ENCODE assay signal across 12 cellular contexts in the genomic region with DNA sequence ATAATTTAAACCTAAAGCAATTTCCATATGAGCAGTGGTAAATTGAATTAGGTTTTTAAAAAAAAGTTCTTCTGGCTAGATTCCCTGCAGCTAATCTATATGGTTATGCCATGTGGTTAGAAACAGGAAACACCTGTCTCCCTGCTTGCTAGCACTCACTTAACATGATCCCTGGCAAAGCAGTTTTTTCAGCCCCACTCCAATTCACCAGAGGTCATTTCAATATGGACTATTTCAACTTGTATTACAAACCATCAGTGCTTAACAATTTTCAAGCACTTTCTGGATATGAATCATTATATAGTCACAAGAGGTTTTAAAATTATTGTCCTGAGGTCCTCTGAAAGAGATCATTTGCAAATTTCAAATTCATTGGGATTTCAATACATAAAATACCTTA.
DNase-seq lines count a peak whose midpoint lies in the region; ATAC-seq lines count a peak whose summit lies in the region.
"Had no signal": no experiment of that assay in that cellular context is flagged by ENCODE, and none has a peak within 500 bp of the region (broad histone marks: within the 10 kb centered on the region; RNA-seq: fewer than 3 reads in every experiment).

No MANE protein-coding gene starts in this region.

- no peak overlapping the region for H3K4me2 ChIP-seq in mesenchymal stem cell (ENCODE audit: low read length, poor library complexity, severe bottlenecking)

- DNase-seq in CMK (ENCODE audit: low read depth) (peak; percentile 25), NOMO-1 (lab: John Stamatoyannopoulos, UW; ENCODE audit: unreplicated experiment in 2 of 2) (peak; percentile 55 to 82), mesenchymal stem cell (no peak)
- no peak for DNase-seq in activated T-cell treated with anti-CD3 and anti-CD28 coated beads, Interleukin-2, amount 50 U/mL, for 48 hours
- DNase-seq in activated CD4-positive, alpha-beta T cell treated with anti-CD3 and anti-CD28 coated beads, Interleukin-2, amount 50 U/mL, for 1 hour: no peak
- DNase-seq: activated naive CD4-positive, alpha-beta T cell treated with Interleukin-2 at 50 U/mL for 16 hours; CD4-positive, alpha-beta T cell; H9 had no signal

- no peak overlapping the region for H2BK15ac ChIP-seq in mesenchymal stem cell (ENCODE audit: low read depth, poor library complexity, severe bottlenecking)

- no peak overlapping the region for H3K4ac ChIP-seq in mesenchymal stem cell (ENCODE audit: low read depth in 1 of 2, low read length in 2 of 2)

- ATAC-seq in GM19455 (IDR thresholded peaks at IDR 0.05; ENCODE audit: unreplicated experiment) (peak; percentile 53), HG03571 (IDR thresholded peaks at IDR 0.05; ENCODE audit: unreplicated experiment) (peak; percentile 46), HG02970 (IDR thresholded peaks at IDR 0.05; ENCODE audit: low FRiP score, unreplicated experiment) (no peak)

- H3K14ac ChIP-seq in mesenchymal stem cell (ENCODE audit: low read length in 2 of 2): no peak overlapping the region

- H3K36me3 ChIP-seq in mesenchymal stem cell (ENCODE audit: control insufficient read depth in 1 of 2, insufficient read depth in 2 of 2, low read depth in 1 of 2, low read length in 2 of 2): no peaks in the 10 kb centered on the region
- H3K36me3 ChIP-seq: SJSA1 had no signal

- no peaks in the 10 kb centered on the region for H3K9me3 ChIP-seq in mesenchymal stem cell (ENCODE audit: control insufficient read depth, low read length)
- H3K9me3 ChIP-seq: SJSA1 had no signal

- no peak overlapping the region for H2BK5ac ChIP-seq in mesenchymal stem cell (ENCODE audit: low read depth, low read length, poor library complexity, severe bottlenecking)

- H3K27me3 ChIP-seq in mesenchymal stem cell (ENCODE audit: control insufficient read depth in 1 of 2, insufficient read depth in 1 of 2, low read length in 2 of 2): no peaks in the 10 kb centered on the region
- H3K27me3 ChIP-seq: SJSA1 had no signal

- H3K23ac ChIP-seq in mesenchymal stem cell (ENCODE audit: low read length in 2 of 2): no peak overlapping the region

- H3K79me1 ChIP-seq in mesenchymal stem cell (replicated peaks; ENCODE audit: low read length, poor library complexity, severe bottlenecking): no peaks in the 10 kb centered on the region

- no peak overlapping the region for H2AK5ac ChIP-seq in mesenchymal stem cell (ENCODE audit: low read length, severe bottlenecking)

- H4K91ac ChIP-seq in mesenchymal stem cell (ENCODE audit: low read length): no peak overlapping the region

- H2BK12ac ChIP-seq in mesenchymal stem cell (ENCODE audit: low read length in 2 of 2): no peak overlapping the region

- no peaks in the 10 kb centered on the region for H3K4me1 ChIP-seq in mesenchymal stem cell (ENCODE audit: control insufficient read depth, insufficient read depth, low read depth, low read length)
- H3K4me1 ChIP-seq: SJSA1 had no signal

- no peak overlapping the region for H3K4me3 ChIP-seq in mesenchymal stem cell (ENCODE audit: insufficient read depth in 1 of 2, low read depth in 1 of 2, low read length in 2 of 2)
- H3K4me3 ChIP-seq: SJSA1 had no signal

- no peak overlapping the region for H2BK120ac ChIP-seq in mesenchymal stem cell (ENCODE audit: low read depth, low read length)

- H3K9ac ChIP-seq in mesenchymal stem cell (ENCODE audit: low read length): no peak overlapping the region

- no peak overlapping the region for H2AFZ ChIP-seq in mesenchymal stem cell (ENCODE audit: low read depth, low read length)

- no peak overlapping the region for H4K8ac ChIP-seq in mesenchymal stem cell (ENCODE audit: low read length)

- no peak overlapping the region for H3K18ac ChIP-seq in mesenchymal stem cell (ENCODE audit: low read depth in 1 of 2, low read length in 2 of 2)

- no peak overlapping the region for H3K27ac ChIP-seq in mesenchymal stem cell (ENCODE audit: low read length, poor library complexity, severe bottlenecking)
- H3K27ac ChIP-seq: SJSA1 had no signal

Comparison
In these comparisons a context has a peak if more than half of its experiments do, and no peak if none do; other contexts are left out.
1. DNase-seq: peak in CMK (single experiment) and NOMO-1 (2 of 2); none in mesenchymal stem cell (single experiment), activated T-cell treated with anti-CD3 and anti-CD28 coated beads, Interleukin-2, amount 50 U/mL, for 48 hours (0 of 2) and activated CD4-positive, alpha-beta T cell treated with anti-CD3 and anti-CD28 coated beads, Interleukin-2, amount 50 U/mL, for 1 hour (single experiment).